ENCODE assay signal across 31 cellular contexts in the genomic region with DNA sequence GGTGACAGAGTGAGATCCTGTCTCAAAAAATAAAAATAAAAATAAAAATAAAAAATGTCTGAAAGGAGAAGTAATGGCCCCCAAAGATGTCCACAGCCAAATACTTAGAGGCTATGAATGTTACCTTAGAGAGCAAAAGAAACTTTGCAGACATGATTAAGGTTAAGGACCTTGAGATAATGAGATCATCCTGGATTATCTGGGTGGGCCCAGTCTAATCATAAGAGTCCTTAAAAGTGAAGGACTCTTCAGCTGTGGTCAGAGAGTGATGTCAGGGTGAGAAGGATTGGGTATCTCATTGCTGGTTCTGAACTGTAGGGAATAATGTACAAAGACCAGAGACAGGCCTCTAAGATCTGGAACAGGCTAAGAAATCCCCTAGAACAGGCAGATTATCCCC.
"Had no signal": no experiment of that assay in that cellular context is flagged by ENCODE, and none has a peak within 500 bp of the region (broad histone marks: within the 10 kb centered on the region; RNA-seq: fewer than 3 reads in every experiment).

No MANE protein-coding gene starts in this region.

- DNase-seq: activated CD4-positive, alpha-beta T cell treated with anti-CD3 and anti-CD28 coated beads for 1 hour; activated CD4-positive, alpha-beta T cell treated with anti-CD3 and anti-CD28 coated beads, Interleukin-2, amount 10 ng/mL, durations not matched to agents 7 days and 5 days; activated CD8-positive, alpha-beta T cell treated with anti-CD3 and anti-CD28 coated beads for 36 hours; activated gamma-delta T cell treated with Interleukin-2 at 50 U/mL for 16 hours; activated naive CD4-positive, alpha-beta T cell treated with anti-CD3 and anti-CD28 coated beads, Interleukin-2, amount 50 U/mL, for 16 hours; activated T-cell treated with anti-CD3 and anti-CD28 coated beads, Interleukin-2, amount 50 U/mL, for 4 hours; amygdala; caudate nucleus; cortex of kidney; effector memory CD8-positive, alpha-beta T cell; erythroblast; gastrocnemius medialis; glutamatergic neuron; left lung; lower lobe of right lung; mesenchymal stem cell; naive thymus-derived CD8-positive, alpha-beta T cell; nucleus accumbens; pancreas; retina; stimulated activated CD4-positive, alpha-beta T cell treated with anti-CD3 and anti-CD28 coated beads, Interleukin-12 subunit alpha, Interleukin-12 subunit beta, amount 100 ng/mL, for 4 hours; stimulated activated CD4-positive, alpha-beta T cell treated with anti-CD3 and anti-CD28 coated beads, Interleukin-4, amount 100 ng/mL, for 24 hours; substantia nigra; uterus had no signal

- H3K36me3 ChIP-seq: gastrocnemius medialis, left lung, lower lobe of right lung, pancreas, prostate gland, uterus had no signal

- H3K9me3 ChIP-seq: gastrocnemius medialis, left lung, lower lobe of right lung, pancreas, prostate gland, uterus had no signal

- H3K27me3 ChIP-seq: gastrocnemius medialis, left lung, pancreas, uterus had no signal

- H3K4me1 ChIP-seq: gastrocnemius medialis, left lung, lower lobe of right lung, prostate gland, uterus had no signal

- H3K27ac ChIP-seq: gastrocnemius medialis, left lung, lower lobe of right lung, pancreas, prostate gland, skin epidermis, uterus had no signal

- ATAC-seq: activated CD8-positive, alpha-beta T cell treated with anti-CD3 and anti-CD28 coated beads for 36 hours; activated T-cell treated with anti-CD3 and anti-CD28 coated beads, Interleukin-2, amount 50 U/mL, for 4 hours; activated T-helper 17 cell treated with anti-CD3 and anti-CD28 coated beads, Interleukin-2, amount 50 U/mL, for 72 hours; effector memory CD8-positive, alpha-beta T cell; gastrocnemius medialis; left lung; lower lobe of right lung; naive thymus-derived CD8-positive, alpha-beta T cell; pancreas; sciatic nerve; stimulated activated effector memory CD8-positive, alpha-beta T cell treated with anti-CD3 and anti-CD28 coated beads, Interleukin-12 subunit alpha, Interleukin-12 subunit beta, amount 100 ng/mL, for 72 hours; WTC11 had no signal

- FAIRE-seq: islet of Langerhans had no signal

- H3K4me3 ChIP-seq: gastrocnemius medialis, left lung, lower lobe of right lung, pancreas, prostate gland, skin epidermis, uterus had no signal
